8 cellular contexts compared by ENCODE assay signal in genomic region chr12:98645572-98646067, GRCh38. TPM values are rescaled to one million over a fixed set of nuclear protein-coding genes. Genes with fewer than 3 reads are reported as not detected.
DNase-seq lines count a peak whose midpoint lies in the region; TF ChIP-seq lines count a peak whose summit lies in the region.

No MANE protein-coding gene starts in this region.

- CTCF ChIA-PET in MCF 10A (lab: Yijun Ruan, JAX) = interaction anchor here (0.6 to 9.2 kb wide), 5 partner anchors 39 to 103 kb away, joined by 3 to 90 read pairs (median 6); partner anchors contain the start of gene SLC25A3

- H4K20me1 ChIP-seq in OCI-LY3 (ENCODE audit: insufficient read depth, low read length) = peaks cover 7% of the 10 kb centered on the region
- H4K20me1 ChIP-seq in smooth muscle cell (ENCODE audit: low read depth) = peaks cover 52% of the 10 kb centered on the region

- H3K4me1 ChIP-seq in OCI-LY3 (ENCODE audit: low read length) = peaks cover 14% of the 10 kb centered on the region
- peaks cover 15% of the 10 kb centered on the region for H3K4me1 ChIP-seq in smooth muscle cell (ENCODE audit: low read depth)

- no peaks in the 10 kb centered on the region for H3K9me3 Mint-ChIP-seq in HFFc6
- no peaks in the 10 kb centered on the region for H3K9me3 Mint-ChIP-seq in MCF 10A (ENCODE audit: unreplicated experiment)
- H3K9me3 Mint-ChIP-seq in immature natural killer cell = no peaks in the 10 kb centered on the region

- H3K27me3 Mint-ChIP-seq in HFFc6 (ENCODE audit: insufficient read depth) (peaks cover 2% of the 10 kb centered on the region), MCF 10A (ENCODE audit: insufficient read depth, unreplicated experiment) (no peaks in the 10 kb centered on the region), immature natural killer cell (ENCODE audit: low read depth in 3 of 3) (peaks cover 0 to 16% (median 4%) of the 10 kb centered on the region in 3 donors)

- peaks cover 35% of the 10 kb centered on the region for H3K36me3 ChIP-seq in OCI-LY3 (replicated peaks; ENCODE audit: low read depth, low read length)
- peaks cover 9% of the 10 kb centered on the region for H3K36me3 ChIP-seq in smooth muscle cell (ENCODE audit: low read depth)

- TF ChIP-seq CTCF in HFFc6 (IDR thresholded peaks at IDR 0.05) (no peak), OCI-LY3 (IDR thresholded peaks at IDR 0.05; ENCODE audit: low read depth, low read length) (no peak), MCF 10A (IDR thresholded peaks at IDR 0.05; ENCODE audit: unreplicated experiment) (no peak), smooth muscle cell (IDR thresholded peaks at IDR 0.05; ENCODE audit: borderline replicate concordance, insufficient read depth, poor library complexity, severe bottlenecking) (no peak)

- peak overlapping the region; percentile 60; the same call in 1 of the 2 replicates for H2AFZ ChIP-seq in OCI-LY3 (ENCODE audit: low read depth, low read length)
- peak overlapping the region; percentile 76 for H2AFZ ChIP-seq in smooth muscle cell (ENCODE audit: low read depth)

- H3K9me3 ChIP-seq in OCI-LY3 (ENCODE audit: insufficient read depth, low read length) = no peaks in the 10 kb centered on the region
- H3K9me3 ChIP-seq in smooth muscle cell (replicated peaks; ENCODE audit: low read depth) = no peaks in the 10 kb centered on the region

- 1% methylated on average over 23 of the region's 24 CpGs for WGBS in smooth muscle cell (ENCODE audit: low lambda C conversion rate)

- H3K4me2 ChIP-seq in OCI-LY3 (ENCODE audit: low read length) (peak overlapping the region; percentile 80), smooth muscle cell (peak overlapping the region; percentile 98)

- H3K27me3 ChIP-seq in OCI-LY3 (ENCODE audit: low read depth, low read length) = no peaks in the 10 kb centered on the region
- no peaks in the 10 kb centered on the region for H3K27me3 ChIP-seq in smooth muscle cell (ENCODE audit: low read depth)

- peak overlapping the region; percentile 33 for H3K27ac ChIP-seq in OCI-LY3 (ENCODE audit: low read length)
- peak overlapping the region; percentile 24 for H3K27ac ChIP-seq in smooth muscle cell (ENCODE audit: low read depth)

- peak; percentile 44 for DNase-seq in NCI-H146 (lab: John Stamatoyannopoulos, UW)
- no peak for DNase-seq in NCI-H146 treated with DMSO at 0.1 percent for 48 hours (lab: John Stamatoyannopoulos, UW; ENCODE audit: unreplicated experiment)
- DNase-seq in HFFc6 = no peak
- DNase-seq in MCF 10A (ENCODE audit: unreplicated experiment) = peak; percentile 41
- DNase-seq in immature natural killer cell = peak in 1 of 3 donors; percentile 5
- peak; percentile 34 for DNase-seq in smooth muscle cell (lab: John Stamatoyannopoulos, UW; ENCODE audit: unreplicated experiment)
- DNase-seq in NCI-H1436 (lab: John Stamatoyannopoulos, UW) = no peak

- H3K4me3 Mint-ChIP-seq in HFFc6 (peak overlapping the region; percentile 89), MCF 10A (ENCODE audit: unreplicated experiment) (peak overlapping the region; percentile 93), immature natural killer cell (peak overlapping the region; percentile 96 to 98 (median 98))

- H3K36me3 Mint-ChIP-seq in HFFc6 (ENCODE audit: low read depth) (peaks cover 7% of the 10 kb centered on the region), MCF 10A (ENCODE audit: insufficient read depth, unreplicated experiment) (peaks cover 14% of the 10 kb centered on the region), immature natural killer cell (peaks cover 3 to 8% (median 4%) of the 10 kb centered on the region in 3 donors)

- H3K27ac Mint-ChIP-seq in HFFc6 = peak overlapping the region; percentile 77
- H3K27ac Mint-ChIP-seq in MCF 10A (ENCODE audit: low read depth, unreplicated experiment) = peak overlapping the region; percentile 93
- peak overlapping the region; percentile 24 to 95 (median 88) for H3K27ac Mint-ChIP-seq in immature natural killer cell

- H3K9ac ChIP-seq in OCI-LY3 (ENCODE audit: low read length) = peak overlapping the region; percentile 77
- peak overlapping the region; percentile 75 for H3K9ac ChIP-seq in smooth muscle cell (ENCODE audit: low read depth)

- BruUV-seq in MCF 10A (replicated peaks; lab: Mats Ljungman, UMichigan) = no TSS peak

- intact Hi-C loops in MCF 10A (cut with micrococcal nuclease) = loop anchor here (1.0 to 5.0 kb wide), 3 partner anchors 39 to 643 kb away; no protein-coding TSS in a partner anchor

- H3K4me3 ChIP-seq in OCI-LY3 (ENCODE audit: low read length) (peak overlapping the region; percentile 82), smooth muscle cell (peak overlapping the region; percentile 77)

- peaks cover 40% of the 10 kb centered on the region for H3K4me1 Mint-ChIP-seq in HFFc6 (ENCODE audit: low read depth)
- peaks cover 7% of the 10 kb centered on the region for H3K4me1 Mint-ChIP-seq in MCF 10A (ENCODE audit: insufficient read depth, unreplicated experiment)
- H3K4me1 Mint-ChIP-seq in immature natural killer cell = peaks cover 25 to 46% of the 10 kb centered on the region in 2 donors

- H3F3A ChIP-seq in smooth muscle cell (ENCODE audit: low read depth) = no peaks in the 10 kb centered on the region

- POLR2A ChIA-PET in MCF 10A (lab: Yijun Ruan, JAX) = interaction anchor here (0.7 to 13.4 kb wide), 10 partner anchors 8 to 270 kb away, joined by 3 to 255 read pairs (median 3); partner anchors contain the start of genes SLC25A3 and TMPO

- H3K79me2 ChIP-seq in OCI-LY3 (ENCODE audit: low read length) = peaks cover 51% of the 10 kb centered on the region
- peaks cover 78% of the 10 kb centered on the region for H3K79me2 ChIP-seq in smooth muscle cell (ENCODE audit: low read depth)

RNA-seq across cellular contexts. Expression of gene APAF1, which starts 0.5 kb away (rescaled TPM):
- total RNA-seq in HFFc6 (2021; fragmentation: NEBNext Ultra II Directional; extraction: Animal tissue kit (Norgen Biotek cat#: 25700)) = 10 to 100 TPM; 19.0 to 23.6 (median 21.2) TPM
- total RNA-seq in MCF 10A (2022) (5.9 and 9.1 TPM in 2 replicates), smooth muscle cell (27.1 and 58.3 TPM in 2 replicates)
- polyA plus RNA-seq in immature natural killer cell (10 to 100 TPM in 1 of 3 donors, 1 to 10 TPM in 2; 5.5 to 12.6 (median 7.3) TPM), smooth muscle cell (14.6 and 17.0 TPM in 2 replicates)

RNA-seq across cellular contexts. Expression of gene IKBIP, which starts 1.0 kb away (rescaled TPM):
- total RNA-seq in HFFc6 (2021; fragmentation: NEBNext Ultra II Directional; extraction: Animal tissue kit (Norgen Biotek cat#: 25700)) = 100 to 1,000 TPM in 5 of 6 experiments, 10 to 100 TPM in 1; 96.6 to 131 (median 108) TPM
- total RNA-seq in MCF 10A (2022) (29.2 and 43.0 TPM in 2 replicates), smooth muscle cell (97.9 and 107 TPM in 2 replicates)
- polyA plus RNA-seq in immature natural killer cell (10 to 100 TPM in 1 of 3 donors, 1 to 10 TPM in 2; 6.7 to 13.5 (median 6.9) TPM), smooth muscle cell (64.1 and 80.9 TPM in 2 replicates)

RNA-seq across cellular contexts. Expression of gene SLC25A3, which starts 52.1 kb away (rescaled TPM):
- 100 to 1,000 TPM; 613 to 701 (median 674) TPM for total RNA-seq in HFFc6 (2021; fragmentation: NEBNext Ultra II Directional; extraction: Animal tissue kit (Norgen Biotek cat#: 25700))
- 603 and 694 TPM in 2 replicates for total RNA-seq in MCF 10A (2022)
- polyA plus RNA-seq in immature natural killer cell = 100 to 1,000 TPM; 238 to 406 (median 286) TPM
- 643 and 652 TPM in 2 replicates for total RNA-seq in smooth muscle cell
- polyA plus RNA-seq in smooth muscle cell = 433 and 440 TPM in 2 replicates

Comparison
In these comparisons a context has a peak if more than half of its experiments do, and no peak if none do; other contexts are left out.
1. DNase-seq: peak in NCI-H146 (single experiment), MCF 10A (single experiment) and smooth muscle cell (single experiment); none in NCI-H146 treated with DMSO at 0.1 percent for 48 hours (single experiment), HFFc6 (single experiment) and NCI-H1436 (single experiment).
2. Peak in every context shown above with its lines, with median percentiles within 50 percentile points of each other: H3K27ac Mint-ChIP-seq and H3K4me3 Mint-ChIP-seq.